1 cellular context compared by ENCODE assay signal in the genomic region with DNA sequence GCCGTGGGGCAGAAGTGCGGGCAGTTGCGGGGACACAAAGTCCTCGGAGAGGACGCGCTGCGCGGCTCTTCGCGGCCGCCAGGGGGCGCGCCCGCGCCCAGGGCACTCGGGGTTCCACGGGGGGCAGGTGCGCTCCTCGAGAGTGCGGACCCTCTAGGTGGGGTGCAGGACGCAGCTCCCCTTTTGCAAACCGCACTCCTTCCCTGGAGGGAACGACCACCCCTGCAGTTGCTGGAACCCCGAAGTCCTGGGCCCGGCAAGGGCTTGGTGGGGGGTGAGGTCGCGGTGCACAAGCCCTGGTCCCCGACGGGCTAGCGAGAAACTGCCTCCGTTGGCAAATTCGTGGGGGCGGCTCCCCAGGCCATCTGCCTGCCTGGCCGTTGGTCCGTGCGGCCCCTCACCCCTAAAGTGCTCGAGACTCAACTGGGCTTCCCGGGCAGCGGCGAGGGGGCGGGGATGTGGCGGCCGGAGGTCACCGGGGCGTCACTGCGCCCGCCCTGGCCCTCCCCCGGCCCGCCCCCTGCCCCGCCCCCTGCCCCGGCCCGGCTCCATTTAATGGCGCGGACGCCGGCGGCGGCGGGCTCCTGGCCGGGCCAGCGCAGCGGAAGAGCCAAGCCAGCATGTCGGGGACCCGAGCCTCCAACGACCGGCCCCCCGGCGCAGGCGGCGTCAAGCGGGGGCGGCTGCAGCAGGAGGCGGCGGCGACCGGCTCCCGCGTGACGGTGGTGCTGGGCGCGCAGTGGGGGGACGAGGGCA.
TF ChIP-seq lines count a peak whose summit lies in the region.

A gene (plus strand): TSS at position 579 of the 756 bp plus-strand sequence. CDS start 42 bp downstream, at position 621.

TF ChIP-seq in IMR-90, 13 proteins besides CTCF, POLR2A, EP300 and RAD21:
- TF ChIP-seq MAFK (IDR thresholded peaks at IDR 0.05; ENCODE audit: low read depth, low read length) (peak; percentile 44; the same call in 1 of the 2 replicates), CEBPB (IDR thresholded peaks at IDR 0.05; ENCODE audit: low read depth, low read length) (no peak), SMC3 (IDR thresholded peaks at IDR 0.05; ENCODE audit: low read depth, low read length) (0 out of 2 replicates have a peak, but pooled peaks have one; percentile 18)
TF ChIP-seq in IMR-90: peak in this region for 2.
